Comparison of ENCODE assay signal across 8 cellular contexts in genomic region chr13:78657699-78658629, GRCh38. TPM values are rescaled to one million over a fixed set of nuclear protein-coding genes. Genes with fewer than 3 reads are reported as not detected.
DNase-seq lines count a peak whose midpoint lies in the region; ATAC-seq and TF ChIP-seq lines count a peak whose summit lies in the region.

No MANE protein-coding gene starts in this region.

- POLR2A ChIA-PET in PC-9 (lab: Charles Lee; ENCODE audit: unreplicated experiment), result interaction anchor here (0.5 to 0.7 kb wide), 2 partner anchors 65 to 121 kb away, joined by 3 to 4 read pairs; no protein-coding TSS in a partner anchor

- H3K79me2 ChIP-seq in PC-9 (ENCODE audit: low read depth), result peaks cover 57% of the 10 kb centered on the region

- H3K9me3 ChIP-seq in PC-9 (ENCODE audit: insufficient read depth, low read depth), result no peaks in the 10 kb centered on the region
- no peaks in the 10 kb centered on the region for H3K9me3 ChIP-seq in effector memory CD4-positive, alpha-beta T cell (ENCODE audit: control insufficient read depth, low read length)
- H3K9me3 ChIP-seq in muscle layer of duodenum (ENCODE audit: control insufficient read depth in 1 of 2, low read length in 2 of 2), result no peaks in the 10 kb centered on the region

- peak overlapping the region; percentile 95 for H3K4me2 ChIP-seq in PC-9

- H2AFZ ChIP-seq in PC-9, result peak overlapping the region; percentile 92

- TF ChIP-seq CTCF in PC-9 (conservative IDR thresholded peaks at IDR 0.05), result no peak

- no peak for DNase-seq in activated T-cell treated with anti-CD3 and anti-CD28 coated beads, Interleukin-2, amount 50 U/mL, for 4 hours
- no peak for DNase-seq in activated T-cell treated with anti-CD3 and anti-CD28 coated beads, Interleukin-2, amount 50 U/mL, for 48 hours
- DNase-seq in PC-9 (peak in 1 of 2 experiments; percentile 84), globus pallidus (ENCODE audit: low spot score) (no peak), NCI-H2081 treated with DMSO at 0.1 percent for 48 hours (lab: John Stamatoyannopoulos, UW) (no peak)
- DNase-seq in effector memory CD4-positive, alpha-beta T cell, result no peak

- intact Hi-C loops in PC-9 (cut with micrococcal nuclease; ENCODE audit: unreplicated experiment), result no loop called here

- H3F3A ChIP-seq in PC-9 (ENCODE audit: insufficient read depth, low read depth), result peaks cover 14% of the 10 kb centered on the region

- peaks cover 36% of the 10 kb centered on the region for H3K4me1 Mint-ChIP-seq in activated T-cell treated with anti-CD3 and anti-CD28 coated beads, Interleukin-2, amount 50 U/mL, for 4 hours (ENCODE audit: low read depth)

- H3K27me3 ChIP-seq in PC-9 (ENCODE audit: insufficient read depth, low read depth) (no peaks in the 10 kb centered on the region), muscle layer of duodenum (ENCODE audit: low read depth, low read length) (no peaks in the 10 kb centered on the region)
- H3K27me3 ChIP-seq in effector memory CD4-positive, alpha-beta T cell (replicated peaks; ENCODE audit: control insufficient read depth, insufficient read depth, low read length, poor library complexity, severe bottlenecking), result no peaks in the 10 kb centered on the region

- no peaks in the 10 kb centered on the region for H3K9me3 Mint-ChIP-seq in activated T-cell treated with anti-CD3 and anti-CD28 coated beads, Interleukin-2, amount 50 U/mL, for 4 hours

- H3K4me1 ChIP-seq in PC-9 (replicated peaks; ENCODE audit: insufficient read depth) (peaks cover 9% of the 10 kb centered on the region), muscle layer of duodenum (ENCODE audit: control insufficient read depth in 1 of 2, insufficient read depth in 2 of 2, low read length in 2 of 2) (peaks cover 10 to 16% of the 10 kb centered on the region in 2 donors)
- H3K4me1 ChIP-seq in effector memory CD4-positive, alpha-beta T cell (ENCODE audit: control insufficient read depth, insufficient read depth, low read length, poor library complexity, severe bottlenecking), result peaks cover 9% of the 10 kb centered on the region

- H3K27ac ChIP-seq in PC-9 (peak overlapping the region; percentile 76), muscle layer of duodenum (ENCODE audit: low read length) (peak overlapping the region; percentile 67)
- H3K27ac ChIP-seq in effector memory CD4-positive, alpha-beta T cell (ENCODE audit: insufficient read depth, low read length, poor library complexity, severe bottlenecking), result peak overlapping the region; percentile 62

- no peaks in the 10 kb centered on the region for H3K9me2 ChIP-seq in PC-9 (ENCODE audit: insufficient read depth)

- H3K27me3 Mint-ChIP-seq in activated T-cell treated with anti-CD3 and anti-CD28 coated beads, Interleukin-2, amount 50 U/mL, for 4 hours (ENCODE audit: low read depth), result no peaks in the 10 kb centered on the region

- peak overlapping the region; percentile 95 for H3K4me3 Mint-ChIP-seq in activated T-cell treated with anti-CD3 and anti-CD28 coated beads, Interleukin-2, amount 50 U/mL, for 4 hours

- H3K36me3 Mint-ChIP-seq in activated T-cell treated with anti-CD3 and anti-CD28 coated beads, Interleukin-2, amount 50 U/mL, for 4 hours (ENCODE audit: insufficient read depth), result peaks cover 13% of the 10 kb centered on the region

- CTCF ChIA-PET in PC-9 (lab: Charles Lee), result no interaction called here

- H4K20me1 ChIP-seq in PC-9 (ENCODE audit: insufficient read depth), result peaks cover 19% of the 10 kb centered on the region

- peak overlapping the region; percentile 80 for H3K4me3 ChIP-seq in PC-9
- peak overlapping the region; percentile 93 for H3K4me3 ChIP-seq in effector memory CD4-positive, alpha-beta T cell (ENCODE audit: insufficient read depth, low read depth, low read length, poor library complexity, severe bottlenecking)
- peak overlapping the region; percentile 92 to 96 for H3K4me3 ChIP-seq in muscle layer of duodenum (ENCODE audit: low read depth in 1 of 2, low read length in 2 of 2)

- BruUV-seq in PC-9 (replicated peaks; lab: Mats Ljungman, UMichigan), result TSS peak; percentile 51

- H3K36me3 ChIP-seq in PC-9 (ENCODE audit: low read depth), result peaks cover 5% of the 10 kb centered on the region; the same call in 1 of the 2 replicates
- H3K36me3 ChIP-seq in effector memory CD4-positive, alpha-beta T cell (ENCODE audit: control insufficient read depth, insufficient read depth, low read length), result no peaks in the 10 kb centered on the region
- no peaks in the 10 kb centered on the region for H3K36me3 ChIP-seq in muscle layer of duodenum (ENCODE audit: control insufficient read depth in 1 of 2, insufficient read depth in 2 of 2, low read length in 2 of 2)

- ATAC-seq in activated T-cell treated with anti-CD3 and anti-CD28 coated beads, Interleukin-2, amount 50 U/mL, for 4 hours, result peak; percentile 12 to 18
- ATAC-seq in HG02885 (IDR thresholded peaks at IDR 0.05; ENCODE audit: poor library complexity, unreplicated experiment), result peak; percentile 27

RNA-seq across cellular contexts. Expression of gene OBI1, which starts 1.0 kb away (rescaled TPM):
- total RNA-seq in activated T-cell treated with anti-CD3 and anti-CD28 coated beads, Interleukin-2, amount 50 U/mL, for 4 hours, result 10 to 100 TPM; 15.3 to 17.1 (median 15.6) TPM
- total RNA-seq in PC-9 (2021), result 9.4 and 11.9 TPM in 2 replicates

RNA-seq across cellular contexts. Expression of gene POU4F1, which starts 54.6 kb away (rescaled TPM):
- total RNA-seq in activated T-cell treated with anti-CD3 and anti-CD28 coated beads, Interleukin-2, amount 50 U/mL, for 4 hours, result under 1 TPM in 2 of 3 donors, not detected in 1; 0.08 to 0.11 TPM
- total RNA-seq in PC-9 (2021), result not detected in 2 replicates
